7 cellular contexts compared by ENCODE assay signal in genomic region chr7:39414669-39415035, GRCh38.
DNase-seq lines count a peak whose midpoint lies in the region; ATAC-seq lines count a peak whose summit lies in the region.

No MANE protein-coding gene starts in this region.

- H3K27ac ChIP-seq in stomach smooth muscle (ENCODE audit: low read length) (no peak overlapping the region), caudate nucleus (ENCODE audit: low read depth, low read length) (no peak overlapping the region)

- peaks cover 6% of the 10 kb centered on the region for H3K4me1 ChIP-seq in stomach smooth muscle (ENCODE audit: control insufficient read depth, insufficient read depth, low read length)

- DNase-seq in activated T-helper 2 cell treated with anti-CD3 and anti-CD28 coated beads, Interferon-gamma antibody, Interleukin-2, Interleukin-4, amounts not matched to agents 10 μg/mL and 5 μg/mL and 100 μg/mL, durations not matched to agents 14 hours and 24 hours and 36 hours (ENCODE audit: low spot score) = no peak
- DNase-seq in immature natural killer cell (no peak), caudate nucleus (lab: John Stamatoyannopoulos, UW) (no peak)

- H3K27me3 ChIP-seq in stomach smooth muscle (ENCODE audit: control insufficient read depth in 1 of 2, insufficient read depth in 2 of 2, low read length in 2 of 2) = no peaks in the 10 kb centered on the region

- no peak overlapping the region for H3K27ac Mint-ChIP-seq in activated T-helper 2 cell treated with anti-CD3 and anti-CD28 coated beads, Interferon-gamma antibody, Interleukin-2, Interleukin-4, amounts not matched to agents 10 μg/mL and 5 μg/mL and 100 μg/mL, durations not matched to agents 14 hours and 24 hours and 36 hours
- no peak overlapping the region for H3K27ac Mint-ChIP-seq in immature natural killer cell

- H3K4me3 Mint-ChIP-seq in activated T-helper 2 cell treated with anti-CD3 and anti-CD28 coated beads, Interferon-gamma antibody, Interleukin-2, Interleukin-4, amounts not matched to agents 10 μg/mL and 5 μg/mL and 100 μg/mL, durations not matched to agents 14 hours and 24 hours and 36 hours (ENCODE audit: low read depth) = peak overlapping the region; percentile 64
- peak overlapping the region; percentile 70 to 85 (median 81) for H3K4me3 Mint-ChIP-seq in immature natural killer cell

- no peaks in the 10 kb centered on the region for H3K9me3 Mint-ChIP-seq in activated T-helper 2 cell treated with anti-CD3 and anti-CD28 coated beads, Interferon-gamma antibody, Interleukin-2, Interleukin-4, amounts not matched to agents 10 μg/mL and 5 μg/mL and 100 μg/mL, durations not matched to agents 14 hours and 24 hours and 36 hours
- no peaks in the 10 kb centered on the region for H3K9me3 Mint-ChIP-seq in immature natural killer cell

- H3K4me3 ChIP-seq in stomach smooth muscle (ENCODE audit: low read length in 2 of 2) = peak overlapping the region; percentile 70 to 83

- H3K9ac ChIP-seq in stomach smooth muscle (ENCODE audit: low read length in 2 of 2) = no peak overlapping the region

- H3K27me3 Mint-ChIP-seq in activated T-helper 2 cell treated with anti-CD3 and anti-CD28 coated beads, Interferon-gamma antibody, Interleukin-2, Interleukin-4, amounts not matched to agents 10 μg/mL and 5 μg/mL and 100 μg/mL, durations not matched to agents 14 hours and 24 hours and 36 hours (ENCODE audit: low read depth) = peaks cover 42% of the 10 kb centered on the region
- H3K27me3 Mint-ChIP-seq in immature natural killer cell (ENCODE audit: low read depth in 3 of 3) = peaks cover 0 to 23% (median 2%) of the 10 kb centered on the region in 3 donors

- no peaks in the 10 kb centered on the region for H3K36me3 ChIP-seq in stomach smooth muscle (ENCODE audit: control insufficient read depth in 2 of 2, insufficient read depth in 2 of 2, low read length in 2 of 2)

- peaks cover 1% of the 10 kb centered on the region for H3K4me1 Mint-ChIP-seq in activated T-helper 2 cell treated with anti-CD3 and anti-CD28 coated beads, Interferon-gamma antibody, Interleukin-2, Interleukin-4, amounts not matched to agents 10 μg/mL and 5 μg/mL and 100 μg/mL, durations not matched to agents 14 hours and 24 hours and 36 hours (ENCODE audit: low read depth)
- H3K4me1 Mint-ChIP-seq in immature natural killer cell = peaks cover 12 to 23% of the 10 kb centered on the region in 2 donors

- peak; percentile 26 for ATAC-seq in HG03025 (IDR thresholded peaks at IDR 0.05; ENCODE audit: low FRiP score, unreplicated experiment)
- no peak for ATAC-seq in GM19395 (IDR thresholded peaks at IDR 0.05; ENCODE audit: unreplicated experiment)
- ATAC-seq in GM18868 (IDR thresholded peaks at IDR 0.05; ENCODE audit: unreplicated experiment) = no peak

- intact Hi-C loops in activated T-helper 2 cell treated with anti-CD3 and anti-CD28 coated beads, Interferon-gamma antibody, Interleukin-2, Interleukin-4, amounts not matched to agents 10 μg/mL and 5 μg/mL and 100 μg/mL, durations not matched to agents 14 hours and 24 hours and 36 hours (cut with micrococcal nuclease) = loop anchor here (10.0 kb wide), 1 partner anchor 60 kb away; no protein-coding TSS in a partner anchor

- no peaks in the 10 kb centered on the region for H3K9me3 ChIP-seq in stomach smooth muscle (ENCODE audit: control insufficient read depth in 2 of 2, low read length in 2 of 2)

- H3K36me3 Mint-ChIP-seq in activated T-helper 2 cell treated with anti-CD3 and anti-CD28 coated beads, Interferon-gamma antibody, Interleukin-2, Interleukin-4, amounts not matched to agents 10 μg/mL and 5 μg/mL and 100 μg/mL, durations not matched to agents 14 hours and 24 hours and 36 hours (ENCODE audit: low read depth) = no peaks in the 10 kb centered on the region
- H3K36me3 Mint-ChIP-seq in immature natural killer cell = no peaks in the 10 kb centered on the region
